ENCODE assay signal across 8 cellular contexts in the genomic region with DNA sequence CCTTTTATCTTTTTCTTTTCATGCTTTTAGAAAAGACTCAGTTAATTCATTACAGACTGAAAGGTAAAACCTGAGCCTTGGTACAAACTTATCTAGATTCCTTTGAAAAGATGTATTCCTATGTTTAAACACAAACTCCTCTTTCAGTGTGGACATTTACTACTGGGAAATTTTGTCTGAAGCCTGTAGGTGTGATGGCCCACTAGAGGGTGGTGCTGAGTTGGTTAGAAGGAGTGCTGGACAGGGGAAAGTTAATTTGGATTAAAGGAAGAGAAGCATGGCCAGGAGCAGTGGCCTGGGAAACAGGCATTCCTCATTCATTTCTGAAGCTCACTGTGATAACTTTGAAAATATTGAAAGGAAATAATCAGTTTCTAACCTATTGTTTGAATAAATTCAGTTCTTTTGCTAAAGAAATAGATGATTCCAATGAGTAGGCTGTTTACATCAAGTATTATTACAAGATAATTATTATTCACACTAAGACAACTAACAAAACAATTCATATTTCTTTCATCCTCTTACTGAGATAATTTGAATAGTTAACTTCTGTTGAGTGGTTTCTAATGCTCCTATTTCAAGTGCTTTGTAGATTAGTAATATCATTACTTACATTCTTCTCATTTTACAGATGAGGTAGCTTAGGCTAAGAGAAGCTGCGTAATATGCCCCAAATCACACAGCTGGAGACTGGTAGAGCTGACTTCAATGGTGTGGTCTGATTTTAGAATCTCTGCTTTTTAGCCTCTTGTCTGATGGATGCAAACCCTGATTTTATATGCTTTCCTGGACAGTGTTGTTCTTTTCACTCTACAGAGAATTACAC.
DNase-seq lines count a peak whose midpoint lies in the region; ATAC-seq lines count a peak whose summit lies in the region.

No MANE protein-coding gene starts in this region.

- DNase-seq in DMS153 treated with DMSO at 0.1 percent for 48 hours (lab: John Stamatoyannopoulos, UW; ENCODE audit: unreplicated experiment) (peak; percentile 1), DMS153 (lab: John Stamatoyannopoulos, UW) (no peak), HuH-7.5 (ENCODE audit: low spot score) (peak; percentile 22), SW480 (ENCODE audit: low spot score) (peak; percentile 55), globus pallidus (ENCODE audit: low spot score) (peak; percentile 31), retina (peak; percentile 18), occipital lobe (lab: John Stamatoyannopoulos, UW) (no peak)

- ATAC-seq in GM21381 (IDR thresholded peaks at IDR 0.05; ENCODE audit: unreplicated experiment): peak; percentile 71

Comparison
In these comparisons a context has a peak if more than half of its experiments do, and no peak if none do; other contexts are left out.
1. DNase-seq: peak in DMS153 treated with DMSO at 0.1 percent for 48 hours (single experiment), HuH-7.5 (single experiment), SW480 (single experiment), globus pallidus (single experiment) and retina (single experiment); none in DMS153 (single experiment) and occipital lobe (single experiment).